ENCODE assay signal across 12 cellular contexts in the genomic region with DNA sequence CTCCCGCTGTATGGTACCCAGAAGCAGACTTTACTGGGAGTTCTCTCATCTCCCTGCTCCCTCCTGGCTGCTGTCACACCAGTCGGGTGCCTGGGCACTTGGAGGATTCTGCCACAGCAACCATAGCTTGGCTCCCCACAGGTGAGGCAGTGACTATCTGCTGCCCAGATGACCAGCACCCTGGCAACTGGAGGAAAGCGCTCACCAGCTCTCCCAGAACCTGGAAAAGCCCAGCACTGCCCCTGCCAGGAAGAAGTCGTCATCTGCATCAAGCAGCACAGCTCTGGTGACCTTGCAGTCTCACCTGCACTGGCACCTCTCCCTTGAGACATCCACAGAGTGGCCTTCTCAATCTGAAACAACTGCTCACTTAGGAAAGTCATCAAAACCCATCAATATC. TPM values are rescaled to one million over a fixed set of nuclear protein-coding genes. Genes with fewer than 3 reads are reported as not detected.
DNase-seq lines count a peak whose midpoint lies in the region; ATAC-seq and TF ChIP-seq lines count a peak whose summit lies in the region.
"Had no signal": no experiment of that assay in that cellular context is flagged by ENCODE, and none has a peak within 500 bp of the region (broad histone marks: within the 10 kb centered on the region; RNA-seq: fewer than 3 reads in every experiment).

No MANE protein-coding gene starts in this region.

- no peak for TF ChIP-seq POLR2A in esophagus muscularis mucosa (IDR thresholded peaks at IDR 0.05; ENCODE audit: low read depth)
- no peak for TF ChIP-seq POLR2A in suprapubic skin (IDR thresholded peaks at IDR 0.05)

- intact Hi-C loops in OCI-LY7 (cut with micrococcal nuclease; ENCODE audit: unreplicated experiment) (loop anchor here (10.0 kb wide), 1 partner anchor 244 kb away; no protein-coding TSS in a partner anchor), esophagus muscularis mucosa (cut with DNase I) (no loop called here)

- no peak for ATAC-seq in GM21786 (IDR thresholded peaks at IDR 0.05; ENCODE audit: unreplicated experiment)
- ATAC-seq in HG02852 (IDR thresholded peaks at IDR 0.05; ENCODE audit: unreplicated experiment) = no peak

- no peaks in the 10 kb centered on the region for H3K9me3 ChIP-seq in OCI-LY7 (ENCODE audit: low read length)
- no peaks in the 10 kb centered on the region for H3K9me3 ChIP-seq in esophagus muscularis mucosa
- no peaks in the 10 kb centered on the region for H3K9me3 ChIP-seq in suprapubic skin

- POLR2A ChIA-PET in OCI-LY7 (lab: Charles Lee) = interaction anchor here (0.6 to 0.7 kb wide), 2 partner anchors 11 to 1241 kb away, joined by 4 read pairs; no protein-coding TSS in a partner anchor

- H3K79me2 ChIP-seq in OCI-LY7 (ENCODE audit: insufficient read depth, low read depth, low read length) = no peaks in the 10 kb centered on the region

- WGBS in esophagus muscularis mucosa = 90% methylated on average over 4 of the region's 4 CpGs
- 78% methylated on average over 4 of the region's 4 CpGs for WGBS in suprapubic skin

- H3K27me3 ChIP-seq in esophagus muscularis mucosa (peaks cover 0 to 5% (median 0%) of the 10 kb centered on the region in 4 donors), suprapubic skin (no peaks in the 10 kb centered on the region)

- peak; percentile 11 for DNase-seq in activated CD4-positive, alpha-beta T cell treated with anti-CD3 and anti-CD28 coated beads, Interleukin-2, amount 50 U/mL, for 1 hour
- no peak for DNase-seq in activated CD4-positive, alpha-beta T cell treated with anti-CD3 and anti-CD28 coated beads, Interleukin-2, amount 50 U/mL, for 48 hours
- DNase-seq in OCI-LY7 (ENCODE audit: low spot score) (peak; percentile 28), esophagus muscularis mucosa (ENCODE audit: extremely low spot score) (no peak), suprapubic skin (ENCODE audit: low spot score in 2 of 2) (no peak), NCI-H2171 treated with DMSO at 0.1 percent for 48 hours (lab: John Stamatoyannopoulos, UW) (no peak)
- DNase-seq: EL, Karpas-422, NCI-H446, retina had no signal

- peak; percentile 53 for TF ChIP-seq CTCF in OCI-LY7 (conservative IDR thresholded peaks at IDR 0.05; ENCODE audit: low read length)
- TF ChIP-seq CTCF in esophagus muscularis mucosa (IDR thresholded peaks at IDR 0.05) = no peak
- TF ChIP-seq CTCF in suprapubic skin (IDR thresholded peaks at IDR 0.05) = no peak

- H3K9me2 ChIP-seq in OCI-LY7 (ENCODE audit: insufficient read depth, low read length) = no peaks in the 10 kb centered on the region

- H3K27ac ChIP-seq in OCI-LY7 (ENCODE audit: low read depth, low read length, poor library complexity, severe bottlenecking) (no peak overlapping the region), esophagus muscularis mucosa (replicated peaks in 1 of 4) (peak overlapping the region; percentile 26 to 34 (median 31)), suprapubic skin (peak overlapping the region; percentile 40)

- no peak overlapping the region for H3K4me2 ChIP-seq in OCI-LY7 (ENCODE audit: low read length)

- H2AFZ ChIP-seq in OCI-LY7 (ENCODE audit: low read length) = no peak overlapping the region

- no TSS peak for BruUV-seq in OCI-LY7 (replicated peaks; lab: Mats Ljungman, UMichigan)

- H3K4me3 ChIP-seq in OCI-LY7 (ENCODE audit: low read depth, low read length, poor library complexity, severe bottlenecking) (no peak overlapping the region), esophagus muscularis mucosa (no peak overlapping the region), suprapubic skin (no peak overlapping the region)

- no peak for TF ChIP-seq EP300 in esophagus muscularis mucosa (IDR thresholded peaks at IDR 0.05)
- TF ChIP-seq EP300 in suprapubic skin (IDR thresholded peaks at IDR 0.05) = no peak

- CTCF ChIA-PET in OCI-LY7 (lab: Charles Lee; ENCODE audit: unreplicated experiment) = no interaction called here

- no peaks in the 10 kb centered on the region for H4K20me1 ChIP-seq in OCI-LY7 (ENCODE audit: insufficient read depth, low read length)

- H3K36me3 ChIP-seq in OCI-LY7 (ENCODE audit: insufficient read depth, low read length) = no peaks in the 10 kb centered on the region
- no peaks in the 10 kb centered on the region for H3K36me3 ChIP-seq in esophagus muscularis mucosa
- no peaks in the 10 kb centered on the region for H3K36me3 ChIP-seq in suprapubic skin

- H3K4me1 ChIP-seq in OCI-LY7 (ENCODE audit: insufficient read depth, low read length, poor library complexity, severe bottlenecking) = no peaks in the 10 kb centered on the region
- peaks cover 4 to 53% (median 44%) of the 10 kb centered on the region in 4 donors for H3K4me1 ChIP-seq in esophagus muscularis mucosa
- peaks cover 44% of the 10 kb centered on the region for H3K4me1 ChIP-seq in suprapubic skin

RNA-seq across cellular contexts. Expression of a gene that starts 31.9 kb away (rescaled TPM):
- total RNA-seq in OCI-LY7 (2014; rRNA removed; shearing (Covaris generic)) = 0.10 and 0.57 TPM in 2 replicates
- total RNA-seq in OCI-LY7 (2022) = not detected in 2 replicates
- total RNA-seq in esophagus muscularis mucosa = 10 to 100 TPM; 17.8 to 27.8 (median 23.7) TPM
- 10 to 100 TPM; 28.0 to 61.7 (median 33.4) TPM for total RNA-seq in suprapubic skin

RNA-seq across cellular contexts. Expression of a gene that starts 48.3 kb away (rescaled TPM):
- 1.1 and 2.3 TPM in 2 replicates for total RNA-seq in OCI-LY7 (2014; rRNA removed; shearing (Covaris generic))
- total RNA-seq in OCI-LY7 (2022) = 0.74 and 0.91 TPM in 2 replicates
- 100 to 1,000 TPM in 3 of 4 donors, 10 to 100 TPM in 1; 79.7 to 161 (median 116) TPM for total RNA-seq in esophagus muscularis mucosa
- 10 to 100 TPM; 20.3 to 44.3 (median 37.2) TPM for total RNA-seq in suprapubic skin

Comparison
In these comparisons a context has a peak if more than half of its experiments do, and no peak if none do; other contexts are left out.
1. DNase-seq: peak in activated CD4-positive, alpha-beta T cell treated with anti-CD3 and anti-CD28 coated beads, Interleukin-2, amount 50 U/mL, for 1 hour (single experiment) and OCI-LY7 (single experiment); none in activated CD4-positive, alpha-beta T cell treated with anti-CD3 and anti-CD28 coated beads, Interleukin-2, amount 50 U/mL, for 48 hours (0 of 2), esophagus muscularis mucosa (single experiment), suprapubic skin (0 of 2) and NCI-H2171 treated with DMSO at 0.1 percent for 48 hours (single experiment).
2. RNA of a gene that starts 31.9 kb away (total RNA-seq): 28.0 to 61.7 TPM in suprapubic skin and 17.8 to 27.8 TPM in esophagus muscularis mucosa; 0.10 to 0.57 TPM in OCI-LY7; every median in the first group is over 10 times any median in the second.
3. RNA of a gene that starts 48.3 kb away (total RNA-seq): 79.7 to 161 TPM in esophagus muscularis mucosa and 20.3 to 44.3 TPM in suprapubic skin; 0.74 to 2.3 TPM in OCI-LY7; every median in the first group is over 4 times any median in the second.